10 cellular contexts compared by ENCODE assay signal in genomic region chr5:73445708-73446630, GRCh38. TPM values are rescaled to one million over a fixed set of nuclear protein-coding genes. Genes with fewer than 3 reads are reported as not detected.
DNase-seq lines count a peak whose midpoint lies in the region; ATAC-seq, FAIRE-seq and TF ChIP-seq lines count a peak whose summit lies in the region.
"Had no signal": no experiment of that assay in that cellular context is flagged by ENCODE, and none has a peak within 500 bp of the region (broad histone marks: within the 10 kb centered on the region; RNA-seq: fewer than 3 reads in every experiment).

No MANE protein-coding gene starts in this region.

- peak overlapping the region; percentile 77 for H3K4me2 ChIP-seq in keratinocyte (ENCODE audit: control insufficient read depth, extremely low read depth, insufficient read depth, low read depth, low read length)

- peak overlapping the region; percentile 39 for H3K27ac Mint-ChIP-seq in activated naive CD8-positive, alpha-beta T cell treated with anti-CD3 and anti-CD28 coated beads, Interleukin-2, amount 50 U/mL, for 24 hours

- peaks cover 2% of the 10 kb centered on the region; the same call in 1 of the 2 replicates for H3K9me3 ChIP-seq in HAP-1
- H3K9me3 ChIP-seq in keratinocyte (ENCODE audit: control insufficient read depth, low read depth, low read length): no peaks in the 10 kb centered on the region
- H3K9me3 ChIP-seq: mucosa of descending colon had no signal

- peaks cover 3% of the 10 kb centered on the region for H3K36me3 Mint-ChIP-seq in activated naive CD8-positive, alpha-beta T cell treated with anti-CD3 and anti-CD28 coated beads, Interleukin-2, amount 50 U/mL, for 24 hours (ENCODE audit: low read depth)

- no peaks in the 10 kb centered on the region for H3K27me3 ChIP-seq in HAP-1 (ENCODE audit: low read depth)
- peaks cover 28% of the 10 kb centered on the region for H3K27me3 ChIP-seq in keratinocyte (ENCODE audit: control insufficient read depth, extremely low read depth, insufficient read depth, low read length)

- DNase-seq in HAP-1 (ENCODE audit: low spot score in 2 of 2) (no peak), keratinocyte (ENCODE audit: low read depth, low spot score) (no peak), NCI-H226 (no peak), Ammon's horn (ENCODE audit: low spot score) (no peak), iPS-NIHi7 (ENCODE audit: extremely low spot score) (no peak)
- DNase-seq in activated naive CD8-positive, alpha-beta T cell treated with anti-CD3 and anti-CD28 coated beads, Interleukin-2, amount 50 U/mL, for 24 hours: no peak

- peak overlapping the region; percentile 59 for H3K4me3 Mint-ChIP-seq in activated naive CD8-positive, alpha-beta T cell treated with anti-CD3 and anti-CD28 coated beads, Interleukin-2, amount 50 U/mL, for 24 hours

- H3K9me3 Mint-ChIP-seq in activated naive CD8-positive, alpha-beta T cell treated with anti-CD3 and anti-CD28 coated beads, Interleukin-2, amount 50 U/mL, for 24 hours: peaks cover 9% of the 10 kb centered on the region

- H3K27me3 Mint-ChIP-seq in activated naive CD8-positive, alpha-beta T cell treated with anti-CD3 and anti-CD28 coated beads, Interleukin-2, amount 50 U/mL, for 24 hours: peaks cover 88% of the 10 kb centered on the region

- TF ChIP-seq CTCF in 22Rv1 (IDR thresholded peaks at IDR 0.05): no peak
- no peak for TF ChIP-seq CTCF in keratinocyte (optimal IDR thresholded peaks at IDR 0.05 in 1 of 3, IDR thresholded peaks at IDR 0.05 in 1 of 3, conservative IDR thresholded peaks at IDR 0.05 in 1 of 3; ENCODE audit: extremely low read depth in 1 of 3, insufficient read depth in 2 of 3, low read length in 3 of 3)

- peaks cover 19% of the 10 kb centered on the region for H3K4me1 Mint-ChIP-seq in activated naive CD8-positive, alpha-beta T cell treated with anti-CD3 and anti-CD28 coated beads, Interleukin-2, amount 50 U/mL, for 24 hours

- FAIRE-seq in keratinocyte (lab: Jason Lieb, UNC): no peak
- FAIRE-seq: colon had no signal

- no peaks in the 10 kb centered on the region for H4K20me1 ChIP-seq in keratinocyte (ENCODE audit: control insufficient read depth, extremely low read depth, insufficient read depth, low read length)

- H3K4me1 ChIP-seq in HAP-1 (peaks cover 15% of the 10 kb centered on the region), keratinocyte (ENCODE audit: control insufficient read depth, extremely low read depth, insufficient read depth, low read length) (peaks cover 14% of the 10 kb centered on the region)

- peak overlapping the region; percentile 95; the same call in 1 of the 2 replicates for H3K27ac ChIP-seq in 22Rv1
- no peak overlapping the region for H3K27ac ChIP-seq in keratinocyte (ENCODE audit: control insufficient read depth, insufficient read depth, low read length)

- H3K9ac ChIP-seq in keratinocyte (ENCODE audit: control insufficient read depth, extremely low read depth, insufficient read depth, low read length): peak overlapping the region; percentile 82

- H3K4me3 ChIP-seq in HAP-1 (peak overlapping the region; percentile 49), keratinocyte (ENCODE audit: control insufficient read depth in 2 of 3, extremely low read depth in 1 of 3, insufficient read depth in 2 of 3, low read depth in 1 of 3, low read length in 3 of 3) (peak overlapping the region; percentile 52 to 91 (median 67))
- H3K4me3 ChIP-seq: mucosa of descending colon had no signal

- in situ Hi-C loops in HAP-1 (cut with MboI; ENCODE audit: low sequenced_read_pairs): loop anchor here (10.0 kb wide), 1 partner anchor 231 kb away; no protein-coding TSS in a partner anchor

- dilution Hi-C loops in keratinocyte (cut with MboI; ENCODE audit: extremely low pct_ligation_motif_present, low sequenced_read_pairs): no loop called here

- peaks cover 29% of the 10 kb centered on the region for H3K79me2 ChIP-seq in keratinocyte (ENCODE audit: control insufficient read depth, insufficient read depth, low read length)

- H2AFZ ChIP-seq in keratinocyte (ENCODE audit: control insufficient read depth, low read length): no peak overlapping the region

- ATAC-seq in activated naive CD8-positive, alpha-beta T cell treated with anti-CD3 and anti-CD28 coated beads, Interleukin-2, amount 50 U/mL, for 24 hours: no peak
- no peak for ATAC-seq in GM21723 (IDR thresholded peaks at IDR 0.05; ENCODE audit: unreplicated experiment)

- H3K9me1 ChIP-seq in keratinocyte (ENCODE audit: control insufficient read depth, extremely low read depth, insufficient read depth, low read length): no peaks in the 10 kb centered on the region

- H3K36me3 ChIP-seq in HAP-1 (replicated peaks): no peaks in the 10 kb centered on the region
- H3K36me3 ChIP-seq in keratinocyte (ENCODE audit: control insufficient read depth in 2 of 2, extremely low read depth in 1 of 2, insufficient read depth in 2 of 2, low read length in 2 of 2): no peaks in the 10 kb centered on the region

RNA-seq across cellular contexts. Expression of gene FOXD1, which starts 2.6 kb away (rescaled TPM):
- polyA plus RNA-seq in keratinocyte: 2.9 to 11.9 TPM (median 7.0 TPM) in 3 replicates
- polyA plus RNA-seq in keratinocyte (2011; ENCODE audit: low read depth): 2.5 TPM
- 4.1 and 5.5 TPM in 2 replicates for polyA plus RNA-seq in keratinocyte (2011; cell fraction: cytosol; rRNA removed)
- polyA plus RNA-seq in keratinocyte (2011; cell fraction: nucleus; rRNA removed): 5.3 and 6.7 TPM in 2 replicates
- 6.9 and 22.6 TPM in 2 replicates for polyA plus RNA-seq in keratinocyte (2012; ENCODE audit: low replicate concordance)
- 1.3 to 6.3 TPM (median 1.9 TPM) in 3 replicates for polyA minus RNA-seq in keratinocyte
- 9.2 TPM for polyA minus RNA-seq in keratinocyte (2011; cell fraction: cytosol; rRNA and poly(A)+ RNA removed)
- polyA minus RNA-seq in keratinocyte (2011; cell fraction: nucleus; rRNA and poly(A)+ RNA removed): 2.4 and 2.7 TPM in 2 replicates

RNA-seq across cellular contexts. Expression of gene BTF3, which starts 52.3 kb away (rescaled TPM):
- polyA plus RNA-seq in keratinocyte: 505 to 857 TPM (median 694 TPM) in 3 replicates
- polyA plus RNA-seq in keratinocyte (2011; ENCODE audit: low read depth): 754 TPM
- 674 and 942 TPM in 2 replicates for polyA plus RNA-seq in keratinocyte (2011; cell fraction: cytosol; rRNA removed)
- 191 and 279 TPM in 2 replicates for polyA plus RNA-seq in keratinocyte (2011; cell fraction: nucleus; rRNA removed)
- 722 and 955 TPM in 2 replicates for polyA plus RNA-seq in keratinocyte (2012; ENCODE audit: low replicate concordance)
- 225 to 484 TPM (median 286 TPM) in 3 replicates for polyA minus RNA-seq in keratinocyte
- polyA minus RNA-seq in keratinocyte (2011; cell fraction: cytosol; rRNA and poly(A)+ RNA removed): 335 TPM
- polyA minus RNA-seq in keratinocyte (2011; cell fraction: nucleus; rRNA and poly(A)+ RNA removed): 67.1 and 102 TPM in 2 replicates
